In the genomic region with DNA sequence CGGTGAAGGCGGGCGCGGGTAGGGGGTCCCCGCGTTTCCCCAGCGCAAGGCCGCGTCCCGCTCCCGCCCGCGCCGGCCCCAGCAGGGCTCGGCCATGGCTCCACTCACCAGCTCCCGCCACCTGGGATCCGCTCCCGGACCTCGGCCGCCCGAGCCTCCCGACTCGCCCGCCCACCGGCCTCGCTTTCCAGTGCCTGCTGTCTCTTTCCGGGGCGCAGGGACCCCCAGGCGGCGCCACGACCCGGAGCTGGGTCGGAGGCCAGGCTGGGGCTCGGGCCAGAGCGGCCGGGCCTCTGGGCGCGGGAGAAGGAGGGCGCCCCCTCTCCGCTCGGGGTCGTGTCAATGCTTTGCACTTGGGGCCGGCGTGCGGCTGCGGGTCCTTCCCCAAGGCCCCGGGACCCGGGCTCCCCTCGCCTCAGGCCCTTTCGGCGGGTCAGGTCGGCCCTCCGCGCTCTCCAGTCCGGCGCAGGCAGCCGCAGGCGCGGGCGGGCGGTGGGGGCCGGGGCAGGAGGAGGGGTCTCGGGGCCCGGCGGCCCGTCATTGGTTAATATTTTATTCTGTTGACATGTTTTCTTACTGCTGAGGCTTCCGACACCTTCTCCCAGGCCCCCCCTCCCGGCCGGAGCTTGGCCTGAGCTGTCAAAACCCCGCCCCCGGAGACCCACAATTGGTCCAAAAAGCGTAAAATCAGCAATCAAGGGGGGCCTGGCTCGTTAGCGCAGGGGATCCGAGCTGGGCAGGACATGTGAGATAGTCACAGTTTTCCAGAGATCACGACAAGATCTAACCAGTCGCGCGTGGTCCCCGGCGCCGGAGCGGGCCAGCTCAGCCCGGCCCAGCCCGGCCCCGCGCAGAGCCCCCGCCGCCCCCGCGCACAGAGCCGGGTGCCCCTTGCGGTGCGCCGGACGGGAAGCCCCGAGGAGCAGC, we compare ENCODE assay signal across 8 cellular contexts. TPM values are rescaled to one million over a fixed set of nuclear protein-coding genes. Genes with fewer than 3 reads are reported as not detected.
DNase-seq lines count a peak whose midpoint lies in the region; FAIRE-seq and TF ChIP-seq lines count a peak whose summit lies in the region.

A gene (plus strand): TSS at position 713 of the 927 bp plus-strand sequence. CDS start 334 bp downstream, outside the sequence.

- POLR2A ChIA-PET in activated CD4-positive, alpha-beta T cell treated with anti-CD3 and anti-CD28 coated beads, Interleukin-2, amount 10 ng/mL, durations not matched to agents 7 days and 5 days (lab: Charles Lee), result no interaction called here
- POLR2A ChIA-PET in endothelial cell of umbilical vein (lab: Charles Lee), result no interaction called here

- H3K9ac ChIP-seq in endothelial cell of umbilical vein (replicated peaks; ENCODE audit: extremely low read depth, insufficient read depth, low read length) (no peak within 1 kb of the TSS), mucosa of stomach (ENCODE audit: low read length) (peak within 1 kb of the TSS; percentile 62)

- peak within 1 kb of the TSS; percentile 81 for H3K27ac Mint-ChIP-seq in activated CD4-positive, alpha-beta T cell treated with anti-CD3 and anti-CD28 coated beads, Interleukin-2, amount 10 ng/mL, durations not matched to agents 7 days and 5 days

- H3K4me1 ChIP-seq in endothelial cell of umbilical vein (ENCODE audit: control insufficient read depth, extremely low read depth, insufficient read depth, low read length) (no peaks in the 10 kb centered on the region), mucosa of stomach (ENCODE audit: control insufficient read depth, insufficient read depth, low read length) (peaks cover 52% of the 10 kb centered on the region), vagina (peaks cover 55% of the 10 kb centered on the region)

- no peak for FAIRE-seq in endothelial cell of umbilical vein (lab: Jason Lieb, UNC)

- no peak within 1 kb of the TSS for H3K27ac ChIP-seq in endothelial cell of umbilical vein (ENCODE audit: insufficient read depth, low read depth, low read length)
- H3K27ac ChIP-seq in vagina, result peak within 1 kb of the TSS; percentile 83

- no peaks in the 10 kb centered on the region for H3K9me3 Mint-ChIP-seq in activated CD4-positive, alpha-beta T cell treated with anti-CD3 and anti-CD28 coated beads, Interleukin-2, amount 10 ng/mL, durations not matched to agents 7 days and 5 days

- no peaks in the 10 kb centered on the region for H3K79me2 ChIP-seq in endothelial cell of umbilical vein (ENCODE audit: control insufficient read depth, insufficient read depth, low read length)

- no TSS peak for BruUV-seq in endothelial cell of umbilical vein (replicated peaks; lab: Mats Ljungman, UMichigan)

- no peaks in the 10 kb centered on the region for H4K20me1 ChIP-seq in endothelial cell of umbilical vein (replicated peaks; ENCODE audit: control insufficient read depth, extremely low read depth, insufficient read depth, low read length)

- peak within 1 kb of the TSS; percentile 47 for H3K4me3 Mint-ChIP-seq in activated CD4-positive, alpha-beta T cell treated with anti-CD3 and anti-CD28 coated beads, Interleukin-2, amount 10 ng/mL, durations not matched to agents 7 days and 5 days

- no peak for DNase-seq in activated CD4-positive, alpha-beta T cell treated with anti-CD3 and anti-CD28 coated beads, Interleukin-2, amount 10 ng/mL, durations not matched to agents 7 days and 5 days
- DNase-seq in activated CD4-positive, alpha-beta T cell treated with anti-CD3 and anti-CD28 coated beads, Interleukin-2, amount 50 U/mL, for 48 hours, result no peak
- DNase-seq in SK-N-DZ (ENCODE audit: low spot score), result peak; percentile 97
- no peak for DNase-seq in endothelial cell of umbilical vein (ENCODE audit: low read depth, low spot score)
- DNase-seq in vagina (ENCODE audit: extremely low spot score in 2 of 2), result no peak
- DNase-seq in Kasumi-1 (lab: John Stamatoyannopoulos, UW), result no peak
- no peak for DNase-seq in T-helper 9 cell

- no peak for TF ChIP-seq CTCF in endothelial cell of umbilical vein (IDR thresholded peaks at IDR 0.05; ENCODE audit: extremely low read depth in 1 of 2, insufficient read depth in 1 of 2, low read depth in 1 of 2, low read length in 2 of 2)
- no peak for TF ChIP-seq CTCF in vagina (IDR thresholded peaks at IDR 0.05)

- H3K4me3 ChIP-seq in endothelial cell of umbilical vein (replicated peaks in 1 of 3; ENCODE audit: insufficient read depth in 1 of 3, low read depth in 1 of 3, low read length in 3 of 3) (no peak within 1 kb of the TSS), mucosa of stomach (ENCODE audit: low read length) (no peak within 1 kb of the TSS), vagina (peak within 1 kb of the TSS; percentile 49 to 87)

- H3K4me2 ChIP-seq in endothelial cell of umbilical vein (ENCODE audit: insufficient read depth, low read length), result no peak within 1 kb of the TSS

- no peak within 1 kb of the TSS for H2AFZ ChIP-seq in endothelial cell of umbilical vein (ENCODE audit: low read depth, low read length)

- intact Hi-C loops in endothelial cell of umbilical vein (cut with micrococcal nuclease), result no loop called here
- intact Hi-C loops in vagina (cut with DNase I), result loop anchor here (5.0 kb wide), 2 partner anchors 67 to 147 kb away; no protein-coding TSS in a partner anchor

- CTCF ChIA-PET in activated CD4-positive, alpha-beta T cell treated with anti-CD3 and anti-CD28 coated beads, Interleukin-2, amount 10 ng/mL, durations not matched to agents 7 days and 5 days (lab: Charles Lee), result interaction anchor here (0.5 kb wide), 1 partner anchor 413 kb away, joined by 3 read pairs; no protein-coding TSS in a partner anchor
- CTCF ChIA-PET in endothelial cell of umbilical vein (lab: Charles Lee), result interaction anchor here (0.8 to 1.2 kb wide), 3 partner anchors 10 to 679 kb away, joined by 3 read pairs; no protein-coding TSS in a partner anchor

- peaks cover 66% of the 10 kb centered on the region for H3K27me3 Mint-ChIP-seq in activated CD4-positive, alpha-beta T cell treated with anti-CD3 and anti-CD28 coated beads, Interleukin-2, amount 10 ng/mL, durations not matched to agents 7 days and 5 days

- H3K9me3 ChIP-seq in endothelial cell of umbilical vein (replicated peaks; ENCODE audit: control insufficient read depth, insufficient read depth, low read length) (no peaks in the 10 kb centered on the region), mucosa of stomach (ENCODE audit: control insufficient read depth, low read length) (no peaks in the 10 kb centered on the region), vagina (no peaks in the 10 kb centered on the region)

- dilution Hi-C loops in endothelial cell of umbilical vein (cut with MboI; ENCODE audit: extremely low pct_ligation_motif_present, low sequenced_read_pairs), result no loop called here

- H3K27me3 ChIP-seq in endothelial cell of umbilical vein (ENCODE audit: control insufficient read depth in 2 of 2, insufficient read depth in 2 of 2, low read length in 2 of 2) (peaks cover 72 to 85% of the 10 kb centered on the region in 2 experiments), mucosa of stomach (ENCODE audit: control insufficient read depth, insufficient read depth, low read length) (peaks cover 93% of the 10 kb centered on the region), vagina (peaks cover 12% of the 10 kb centered on the region)

- TF ChIP-seq POLR2A in endothelial cell of umbilical vein (IDR thresholded peaks at IDR 0.05; ENCODE audit: low read depth, low read length) (no peak), vagina (IDR thresholded peaks at IDR 0.05) (peak in 1 of 2 donors; percentile 44)

- no peaks in the 10 kb centered on the region for H3K36me3 Mint-ChIP-seq in activated CD4-positive, alpha-beta T cell treated with anti-CD3 and anti-CD28 coated beads, Interleukin-2, amount 10 ng/mL, durations not matched to agents 7 days and 5 days (ENCODE audit: low read depth)

- no peaks in the 10 kb centered on the region for H3K36me3 ChIP-seq in endothelial cell of umbilical vein (ENCODE audit: control insufficient read depth in 2 of 2, extremely low read depth in 1 of 2, insufficient read depth in 2 of 2, low read length in 2 of 2)
- H3K36me3 ChIP-seq in mucosa of stomach (ENCODE audit: control insufficient read depth, insufficient read depth, low read length), result no peaks in the 10 kb centered on the region
- H3K36me3 ChIP-seq in vagina, result no peaks in the 10 kb centered on the region

- no peaks in the 10 kb centered on the region for H3K9me1 ChIP-seq in endothelial cell of umbilical vein (replicated peaks; ENCODE audit: control insufficient read depth, extremely low read depth, insufficient read depth, low read length)

- H3K4me1 Mint-ChIP-seq in activated CD4-positive, alpha-beta T cell treated with anti-CD3 and anti-CD28 coated beads, Interleukin-2, amount 10 ng/mL, durations not matched to agents 7 days and 5 days, result peaks cover 29% of the 10 kb centered on the region

TF ChIP-seq in endothelial cell of umbilical vein, 7 proteins besides CTCF, POLR2A, EP300 and RAD21:
- no peak for TF ChIP-seq GATA2 (IDR thresholded peaks at IDR 0.05; ENCODE audit: insufficient read depth, insufficient read length, low read depth, low read length)
- TF ChIP-seq EZH2 (IDR thresholded peaks at IDR 0.05; ENCODE audit: borderline replicate concordance, low read depth, low read length, severe bottlenecking), result peak; percentile 81
- TF ChIP-seq POLR2AphosphoS5 (IDR thresholded peaks at IDR 0.05; ENCODE audit: insufficient read depth, low read depth, low read length), result no peak

RNA-seq across cellular contexts. Expression of the gene that starts here (rescaled TPM):
- not detected for total RNA-seq in activated CD4-positive, alpha-beta T cell treated with anti-CD3 and anti-CD28 coated beads, Interleukin-2, amount 10 ng/mL, durations not matched to agents 7 days and 5 days
- 153 and 188 TPM in 2 replicates for polyA plus RNA-seq in SK-N-DZ (2014; cell fraction: cytosol; rRNA removed)
- polyA plus RNA-seq in SK-N-DZ (2014; cell fraction: nucleus; rRNA removed), result 310 and 397 TPM in 2 replicates
- not detected in 2 replicates for total RNA-seq in endothelial cell of umbilical vein
- not detected in 2 replicates for polyA plus RNA-seq in endothelial cell of umbilical vein
- 0.01 TPM in 1 of 2 replicates, not detected in the other for polyA plus RNA-seq in endothelial cell of umbilical vein (2011; cell fraction: cytosol; rRNA removed)
- polyA plus RNA-seq in endothelial cell of umbilical vein (2011; cell fraction: nucleus; rRNA removed), result not detected in 2 replicates
- not detected in 2 replicates for polyA plus RNA-seq in endothelial cell of umbilical vein (2012)
- polyA minus RNA-seq in endothelial cell of umbilical vein, result not detected in 2 replicates
- 0.82 TPM for polyA minus RNA-seq in endothelial cell of umbilical vein (2011; cell fraction: cytosol; rRNA and poly(A)+ RNA removed)
- not detected in 2 replicates for polyA minus RNA-seq in endothelial cell of umbilical vein (2011; cell fraction: nucleus; rRNA and poly(A)+ RNA removed)
- total RNA-seq in vagina, result 9.8 TPM

Comparison
In these comparisons a context has a peak if more than half of its experiments do, and no peak if none do; other contexts are left out.
1. RNA of the gene that starts here (total RNA-seq): 9.8 TPM in vagina (single experiment); not detected in activated CD4-positive, alpha-beta T cell treated with anti-CD3 and anti-CD28 coated beads, Interleukin-2, amount 10 ng/mL, durations not matched to agents 7 days and 5 days and not detected in endothelial cell of umbilical vein; every median in the first group is over 10 times any median in the second.
2. H3K4me3 ChIP-seq: peak in vagina (2 of 2); none in endothelial cell of umbilical vein (0 of 3) and mucosa of stomach (single experiment).